In the genomic region with DNA sequence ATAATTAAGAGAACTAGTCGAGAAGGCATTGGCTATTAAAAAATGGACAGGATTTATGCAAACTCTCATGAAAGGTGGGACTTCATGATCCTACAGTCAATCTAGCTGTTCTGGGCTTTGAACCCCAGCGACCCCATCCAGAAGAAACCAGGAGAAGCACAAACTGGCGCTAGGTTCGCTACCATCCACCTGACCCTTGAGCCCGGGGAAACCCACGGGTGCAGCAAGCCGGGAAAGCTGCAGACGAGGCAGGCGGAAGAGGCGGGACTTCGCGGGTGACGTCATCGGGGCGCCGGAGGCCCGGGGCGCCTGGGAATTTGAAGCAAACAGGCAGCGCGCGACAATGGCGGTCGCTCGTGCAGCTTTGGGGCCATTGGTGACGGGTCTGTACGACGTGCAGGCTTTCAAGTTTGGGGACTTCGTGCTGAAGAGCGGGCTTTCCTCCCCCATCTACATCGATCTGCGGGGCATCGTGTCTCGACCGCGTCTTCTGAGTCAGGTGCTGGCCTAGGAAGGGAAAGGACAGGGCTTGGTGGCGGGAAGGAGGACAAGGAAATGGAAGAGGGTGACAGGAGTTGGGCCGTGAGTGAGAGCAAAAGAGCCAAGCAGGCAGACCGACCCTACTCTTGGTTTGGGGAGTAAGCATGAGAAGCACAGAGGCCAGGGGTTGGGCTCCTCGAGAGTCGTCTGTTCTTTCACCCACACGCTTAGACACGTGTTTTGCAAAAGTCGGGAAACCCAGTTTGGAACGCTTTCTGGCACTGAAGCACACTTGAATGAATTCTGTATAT, we compare ENCODE assay signal across 8 cellular contexts. TPM values are rescaled to one million over a fixed set of nuclear protein-coding genes. Genes with fewer than 3 reads are reported as not detected.
DNase-seq lines count a peak whose midpoint lies in the region; ATAC-seq and TF ChIP-seq lines count a peak whose summit lies in the region.

A gene (plus strand): TSS at position 324 of the 791 bp plus-strand sequence. CDS start 20 bp downstream, at position 344.

- H3K9me3 ChIP-seq in ovary (no peaks in the 10 kb centered on the region), thymus (ENCODE audit: control insufficient read depth) (no peaks in the 10 kb centered on the region)

- peak within 1 kb of the TSS; percentile 31 to 46 for H3K27ac ChIP-seq in ovary
- H3K27ac ChIP-seq in thymus (ENCODE audit: low read depth), result peak within 1 kb of the TSS; percentile 64

- H3K27me3 ChIP-seq in GM06990 (replicated peaks; ENCODE audit: control insufficient read depth, insufficient read depth, low read length) (no peaks in the 10 kb centered on the region), ovary (no peaks in the 10 kb centered on the region), thymus (ENCODE audit: control insufficient read depth, insufficient read depth) (peaks cover 2% of the 10 kb centered on the region)

- H3K4me1 ChIP-seq in ovary (ENCODE audit: insufficient read depth), result peaks cover 7% of the 10 kb centered on the region
- peaks cover 7% of the 10 kb centered on the region for H3K4me1 ChIP-seq in thymus (ENCODE audit: control insufficient read depth, insufficient read depth, low read length)

- TF ChIP-seq CTCF in GM06990 (IDR thresholded peaks at IDR 0.05; ENCODE audit: insufficient read depth, low read length, poor library complexity, severe bottlenecking), result no peak
- no peak for TF ChIP-seq CTCF in ovary (IDR thresholded peaks at IDR 0.05)

- H3K27ac Mint-ChIP-seq in activated naive CD4-positive, alpha-beta T cell treated with anti-CD3 and anti-CD28 coated beads, Interleukin-2, amount 50 U/mL, for 72 hours, result peak within 1 kb of the TSS; percentile 98 to 100

- 0% methylated on average over 44 of the region's 44 CpGs for WGBS in ovary, 3 donors
- WGBS in thymus, result 1% methylated on average over 44 of the region's 44 CpGs

- H3K36me3 ChIP-seq in GM06990 (ENCODE audit: control insufficient read depth, insufficient read depth, low read length), result peaks cover 1% of the 10 kb centered on the region; the same call in 1 of the 2 replicates
- no peaks in the 10 kb centered on the region for H3K36me3 ChIP-seq in ovary
- no peaks in the 10 kb centered on the region for H3K36me3 ChIP-seq in thymus (ENCODE audit: control insufficient read depth, insufficient read depth)

- peak; percentile 90 for ATAC-seq in HG02571 (IDR thresholded peaks at IDR 0.05; ENCODE audit: unreplicated experiment)
- peak; percentile 98 for ATAC-seq in activated naive CD4-positive, alpha-beta T cell treated with anti-CD3 and anti-CD28 coated beads, Interleukin-2, amount 50 U/mL, for 72 hours

- no peaks in the 10 kb centered on the region for H3K9me3 Mint-ChIP-seq in activated naive CD4-positive, alpha-beta T cell treated with anti-CD3 and anti-CD28 coated beads, Interleukin-2, amount 50 U/mL, for 72 hours

- peak; percentile 66 for TF ChIP-seq POLR2A in ovary (IDR thresholded peaks at IDR 0.05)

- no peak for TF ChIP-seq EP300 in ovary (IDR thresholded peaks at IDR 0.05)

- intact Hi-C loops in head of caudate nucleus (cut with DNase I), result no loop called here
- intact Hi-C loops in ovary (cut with DNase I), result no loop called here

- peak within 1 kb of the TSS; percentile 99 for H3K4me3 ChIP-seq in GM06990 (replicated peaks; ENCODE audit: low read depth, low read length)
- H3K4me3 ChIP-seq in ovary, result peak within 1 kb of the TSS; percentile 81
- peak within 1 kb of the TSS; percentile 64 for H3K4me3 ChIP-seq in thymus (ENCODE audit: low read length)

- DNase-seq in GM06990 (ENCODE audit: extremely low read depth, insufficient read length) (peak; percentile 94), NCI-H1092 (lab: John Stamatoyannopoulos, UW) (peak; percentile 88), SKM-1 (lab: John Stamatoyannopoulos, UW; ENCODE audit: unreplicated experiment) (peak; percentile 73), head of caudate nucleus (peak; percentile 79 to 97 (median 93)), ovary (peak; percentile 86 to 93 (median 90))
- peak; percentile 92 for DNase-seq in activated naive CD4-positive, alpha-beta T cell treated with anti-CD3 and anti-CD28 coated beads, Interleukin-2, amount 50 U/mL, for 72 hours (ENCODE audit: low spot score in 2 of 2)

- peaks cover 14 to 26% of the 10 kb centered on the region in 2 donors for H3K36me3 Mint-ChIP-seq in activated naive CD4-positive, alpha-beta T cell treated with anti-CD3 and anti-CD28 coated beads, Interleukin-2, amount 50 U/mL, for 72 hours

RNA-seq across cellular contexts. Expression of the gene that starts here (rescaled TPM):
- 10 to 100 TPM; 32.2 to 45.6 TPM for total RNA-seq in activated naive CD4-positive, alpha-beta T cell treated with anti-CD3 and anti-CD28 coated beads, Interleukin-2, amount 50 U/mL, for 72 hours
- 10 to 100 TPM; 16.9 to 39.5 (median 27.5) TPM for total RNA-seq in ovary
- polyA plus RNA-seq in ovary (10 to 100 TPM; 15.2 to 20.1 TPM), thymus (17.6 TPM)

Comparison
In these comparisons a context has a peak if more than half of its experiments do, and no peak if none do; other contexts are left out.
1. Peak in every context shown above with its lines: DNase-seq, ATAC-seq, H3K4me3 ChIP-seq and H3K27ac ChIP-seq.